Comparison of ENCODE assay signal across 10 cellular contexts in genomic region chr3:197487911-197488391, GRCh38.
DNase-seq lines count a peak whose midpoint lies in the region; ATAC-seq and TF ChIP-seq lines count a peak whose summit lies in the region.
"Had no signal": no experiment of that assay in that cellular context is flagged by ENCODE, and none has a peak within 500 bp of the region (broad histone marks: within the 10 kb centered on the region; RNA-seq: fewer than 3 reads in every experiment).

No MANE protein-coding gene starts in this region.

- no peaks in the 10 kb centered on the region for H3K4me1 Mint-ChIP-seq in activated CD8-positive, alpha-beta memory T cell treated with anti-CD3 and anti-CD28 coated beads, Interleukin-2, amount 10 ng/mL, durations not matched to agents 7 days and 5 days

- ATAC-seq in Panc1 (peak; percentile 72), GM21717 (IDR thresholded peaks at IDR 0.05; ENCODE audit: unreplicated experiment) (no peak)
- no peak for ATAC-seq in activated CD8-positive, alpha-beta memory T cell treated with anti-CD3 and anti-CD28 coated beads, Interleukin-2, amount 10 ng/mL, durations not matched to agents 7 days and 5 days
- ATAC-seq: GM12878 had no signal

- no peak overlapping the region for H3K27ac Mint-ChIP-seq in activated CD8-positive, alpha-beta memory T cell treated with anti-CD3 and anti-CD28 coated beads, Interleukin-2, amount 10 ng/mL, durations not matched to agents 7 days and 5 days
- H3K27ac Mint-ChIP-seq: activated T-cell treated with anti-CD3 and anti-CD28 coated beads, Interleukin-2, amount 50 U/mL, for 24 hours had no signal

- intact Hi-C loops in Panc1 (cut with micrococcal nuclease; ENCODE audit: unreplicated experiment): no loop called here

- H3K27me3 Mint-ChIP-seq in activated CD8-positive, alpha-beta memory T cell treated with anti-CD3 and anti-CD28 coated beads, Interleukin-2, amount 10 ng/mL, durations not matched to agents 7 days and 5 days: peaks cover 23% of the 10 kb centered on the region
- H3K27me3 Mint-ChIP-seq: activated T-cell treated with anti-CD3 and anti-CD28 coated beads, Interleukin-2, amount 50 U/mL, for 24 hours had no signal

- H3K9me3 Mint-ChIP-seq in activated CD8-positive, alpha-beta memory T cell treated with anti-CD3 and anti-CD28 coated beads, Interleukin-2, amount 10 ng/mL, durations not matched to agents 7 days and 5 days (ENCODE audit: low read depth): no peaks in the 10 kb centered on the region
- H3K9me3 Mint-ChIP-seq: activated T-cell treated with anti-CD3 and anti-CD28 coated beads, Interleukin-2, amount 50 U/mL, for 24 hours had no signal

- H3K27ac ChIP-seq in Panc1 (ENCODE audit: low read length): no peak overlapping the region

- H3K9me3 ChIP-seq in Panc1 (ENCODE audit: control insufficient read depth, insufficient read depth, low read depth, low read length): no peaks in the 10 kb centered on the region

- in situ Hi-C loops in Panc1 (cut with HindIII; ENCODE audit: low pct_unique_long_range_greater_than_20kb, low sequenced_read_pairs): no loop called here

- H3K36me3 ChIP-seq in Panc1 (ENCODE audit: control insufficient read depth, insufficient read depth, low read length): no peaks in the 10 kb centered on the region

- no peaks in the 10 kb centered on the region for H3K27me3 ChIP-seq in Panc1 (ENCODE audit: control insufficient read depth, insufficient read depth, low read length)

- no TSS peak for BruUV-seq in Panc1 (replicated peaks; lab: Mats Ljungman, UMichigan)

- H3K36me3 Mint-ChIP-seq in activated CD8-positive, alpha-beta memory T cell treated with anti-CD3 and anti-CD28 coated beads, Interleukin-2, amount 10 ng/mL, durations not matched to agents 7 days and 5 days: no peaks in the 10 kb centered on the region

- CTCF ChIA-PET in Panc1 (lab: Charles Lee): no interaction called here
- CTCF ChIA-PET in activated CD8-positive, alpha-beta memory T cell treated with anti-CD3 and anti-CD28 coated beads, Interleukin-2, amount 10 ng/mL, durations not matched to agents 7 days and 5 days (lab: Charles Lee): interaction anchor here (1.1 kb wide), 1 partner anchor 13 kb away, joined by 3 read pairs; no protein-coding TSS in a partner anchor

- H3K4me3 Mint-ChIP-seq in activated CD8-positive, alpha-beta memory T cell treated with anti-CD3 and anti-CD28 coated beads, Interleukin-2, amount 10 ng/mL, durations not matched to agents 7 days and 5 days: no peak overlapping the region
- H3K4me3 Mint-ChIP-seq: activated T-cell treated with anti-CD3 and anti-CD28 coated beads, Interleukin-2, amount 50 U/mL, for 24 hours had no signal

- POLR2A ChIA-PET in Panc1 (lab: Charles Lee): no interaction called here

- no peak overlapping the region for H3K4me3 ChIP-seq in Panc1 (ENCODE audit: low read depth in 2 of 2, low read length in 2 of 2)
- no peak overlapping the region for H3K4me3 ChIP-seq in fibroblast of mammary gland (ENCODE audit: control insufficient read depth, low read depth, low read length)
- H3K4me3 ChIP-seq: GM12878 had no signal

- TF ChIP-seq CTCF in Panc1 (IDR thresholded peaks at IDR 0.05) (no peak), fibroblast of mammary gland (conservative IDR thresholded peaks at IDR 0.05; ENCODE audit: control insufficient read depth, insufficient read depth, low read depth, low read length) (no peak)

- DNase-seq in EH (ENCODE audit: low read depth): peak; percentile 99
- peak; percentile 81 for DNase-seq in Panc1 (ENCODE audit: low read depth, low spot score)
- peak; percentile 98 for DNase-seq in fibroblast of mammary gland (ENCODE audit: low read depth)
- DNase-seq in non-pigmented ciliary epithelial cell (ENCODE audit: low read depth): peak; percentile 95
- DNase-seq in activated CD8-positive, alpha-beta memory T cell treated with anti-CD3 and anti-CD28 coated beads, Interleukin-2, amount 10 ng/mL, durations not matched to agents 7 days and 5 days: no peak
- DNase-seq in Ammon's horn (ENCODE audit: low spot score): no peak
- no peak for DNase-seq in HuH-7 (ENCODE audit: low spot score)
- DNase-seq: activated T-cell treated with anti-CD3 and anti-CD28 coated beads, Interleukin-2, amount 50 U/mL, for 24 hours had no signal

- H3K4me1 ChIP-seq in Panc1 (ENCODE audit: control insufficient read depth, insufficient read depth, low read length): no peaks in the 10 kb centered on the region

Comparison
In these comparisons a context has a peak if more than half of its experiments do, and no peak if none do; other contexts are left out.
1. DNase-seq: peak in EH (single experiment), Panc1 (single experiment), fibroblast of mammary gland (single experiment) and non-pigmented ciliary epithelial cell (single experiment); none in activated CD8-positive, alpha-beta memory T cell treated with anti-CD3 and anti-CD28 coated beads, Interleukin-2, amount 10 ng/mL, durations not matched to agents 7 days and 5 days (single experiment), Ammon's horn (single experiment) and HuH-7 (single experiment).